ENCODE assay signal across 19 cellular contexts in the genomic region with DNA sequence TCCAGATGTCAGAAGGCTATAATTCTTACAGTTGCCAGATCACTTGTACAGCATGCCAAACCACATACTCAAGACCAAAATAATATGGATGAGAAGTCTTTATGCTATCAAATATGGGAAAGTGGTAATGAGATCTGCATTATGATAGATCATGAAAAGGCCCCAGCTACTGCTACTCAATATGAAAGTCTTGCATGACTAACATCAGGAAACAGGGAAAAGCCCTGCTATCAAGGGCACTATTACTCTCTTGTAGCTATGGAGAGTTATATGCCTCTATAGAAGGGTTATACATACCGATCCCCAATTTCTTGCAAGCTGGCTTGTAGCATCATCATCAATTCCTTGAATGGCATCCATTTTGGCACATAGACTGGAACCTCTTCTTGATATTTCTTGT. TPM values are rescaled to one million over a fixed set of nuclear protein-coding genes. Genes with fewer than 3 reads are reported as not detected.
"Had no signal": no experiment of that assay in that cellular context is flagged by ENCODE, and none has a peak within 500 bp of the region (broad histone marks: within the 10 kb centered on the region; RNA-seq: fewer than 3 reads in every experiment).

No MANE protein-coding gene starts in this region.

- H3K4me3 Mint-ChIP-seq: activated naive CD4-positive, alpha-beta T cell treated with anti-CD3 and anti-CD28 coated beads, Interleukin-2, amount 10 ng/mL, durations not matched to agents 7 days and 5 days; T-cell had no signal

- H3K27me3 Mint-ChIP-seq: activated naive CD4-positive, alpha-beta T cell treated with anti-CD3 and anti-CD28 coated beads, Interleukin-2, amount 10 ng/mL, durations not matched to agents 7 days and 5 days; T-cell had no signal

- H3K9me3 Mint-ChIP-seq: activated naive CD4-positive, alpha-beta T cell treated with anti-CD3 and anti-CD28 coated beads, Interleukin-2, amount 10 ng/mL, durations not matched to agents 7 days and 5 days; activated T-helper 2 cell treated with anti-CD3 and anti-CD28 coated beads, Interferon-gamma antibody, Interleukin-2, Interleukin-4, amounts not matched to agents 10 μg/mL and 5 μg/mL and 100 μg/mL, durations not matched to agents 14 hours and 24 hours and 36 hours; T-cell had no signal

- H3K27ac Mint-ChIP-seq: activated naive CD4-positive, alpha-beta T cell treated with anti-CD3 and anti-CD28 coated beads, Interleukin-2, amount 10 ng/mL, durations not matched to agents 7 days and 5 days; activated T-helper 2 cell treated with anti-CD3 and anti-CD28 coated beads, Interferon-gamma antibody, Interleukin-2, Interleukin-4, amounts not matched to agents 10 μg/mL and 5 μg/mL and 100 μg/mL, durations not matched to agents 14 hours and 24 hours and 36 hours; T-cell had no signal

- H3K4me1 Mint-ChIP-seq: activated naive CD4-positive, alpha-beta T cell treated with anti-CD3 and anti-CD28 coated beads, Interleukin-2, amount 10 ng/mL, durations not matched to agents 7 days and 5 days; T-cell had no signal

- DNase-seq: activated CD4-positive, CD25-positive, alpha-beta regulatory T cell; activated gamma-delta T cell treated with Interleukin-2 at 50 U/mL for 16 hours; activated naive CD4-positive, alpha-beta T cell treated with anti-CD3 and anti-CD28 coated beads, Interleukin-2, amount 10 ng/mL, durations not matched to agents 7 days and 5 days; MG63; MV-4-11; NCI-H1092 treated with DMSO at 0.1 percent for 48 hours; NCI-H1417 treated with DMSO at 0.1 percent for 48 hours; NCI-H1694 treated with DMSO at 0.1 percent for 48 hours; NCI-H2081; NCI-H510A treated with DMSO at 0.1 percent for 48 hours; NCI-H69; NK-92 treated with Interleukin-12 subunit alpha and Interleukin-12 subunit beta, amount 100 ng/mL, for 24 hours; OCI-M1; RPMI8226; T-cell had no signal

- ATAC-seq: Panc1, Right ventricle myocardium inferior, T-cell had no signal

RNA-seq across cellular contexts. Expression of a gene that starts 43.3 kb away (rescaled TPM):
- total RNA-seq: activated T-helper 2 cell treated with anti-CD3 and anti-CD28 coated beads, Interferon-gamma antibody, Interleukin-2, Interleukin-4, amounts not matched to agents 10 μg/mL and 5 μg/mL and 100 μg/mL, durations not matched to agents 14 hours and 24 hours and 36 hours; cardiac septum; Right ventricle myocardium inferior; T-cell had no signal
